In genomic region chr18:10487161-10487560, GRCh38 we compare ENCODE assay signal across 14 cellular contexts. TPM values are rescaled to one million over a fixed set of nuclear protein-coding genes. Genes with fewer than 3 reads are reported as not detected.
"Had no signal": no experiment of that assay in that cellular context is flagged by ENCODE, and none has a peak within 500 bp of the region (broad histone marks: within the 10 kb centered on the region; RNA-seq: fewer than 3 reads in every experiment).

No MANE protein-coding gene starts in this region.

- H3K4me3 ChIP-seq: suprapubic skin, upper lobe of right lung had no signal

- H3K9me3 ChIP-seq: suprapubic skin, upper lobe of right lung had no signal

- DNase-seq: activated CD4-positive, alpha-beta T cell treated with anti-CD3 and anti-CD28 coated beads, Interleukin-2, amount 50 U/mL, for 48 hours; activated CD4-positive, CD25-positive, alpha-beta regulatory T cell treated with anti-CD3 and anti-CD28 coated beads, Interleukin-2, amount 50 U/mL, for 72 hours; activated gamma-delta T cell treated with Interleukin-2 at 50 U/mL for 16 hours; activated naive CD8-positive, alpha-beta T cell treated with anti-CD3 and anti-CD28 coated beads for 36 hours; activated T-cell treated with anti-CD3 and anti-CD28 coated beads, Interleukin-2, amount 50 U/mL, for 48 hours; dermis blood vessel endothelial cell; erythroblast; stimulated activated CD4-positive, alpha-beta T cell treated with anti-CD3 and anti-CD28 coated beads, Interleukin-2, amount 100 ng/mL, for 48 hours; stimulated activated naive CD8-positive, alpha-beta T cell treated with anti-CD3 and anti-CD28 coated beads, Interleukin-15, Interleukin-2, amounts not matched to agents 100 U/mL and 50 U/mL, for 24 hours; upper lobe of right lung had no signal

- ATAC-seq: left lobe of liver; natural killer cell treated with Interleukin-12 subunit alpha and Interleukin-12 subunit beta and Interleukin-15 and Interleukin-18, amount 100 ng/mL, for 72 hours; stimulated activated naive CD8-positive, alpha-beta T cell treated with anti-CD3 and anti-CD28 coated beads, Interleukin-15, Interleukin-2, amounts not matched to agents 100 U/mL and 50 U/mL, for 24 hours; upper lobe of right lung had no signal

- H3K27me3 ChIP-seq: suprapubic skin, upper lobe of right lung had no signal

- H3K27ac ChIP-seq: upper lobe of right lung had no signal

RNA-seq across cellular contexts. Expression of gene APCDD1, which starts 32.7 kb away (rescaled TPM):
- total RNA-seq: activated naive CD8-positive, alpha-beta T cell treated with anti-CD3 and anti-CD28 coated beads for 36 hours; natural killer cell treated with Interleukin-12 subunit alpha and Interleukin-12 subunit beta and Interleukin-15 and Interleukin-18, amount 100 ng/mL, for 72 hours; T-helper 2 cell treated with Interferon-gamma antibody and Interleukin-4, amounts not matched to agents 100 ng/mL and 5 ng/mL, for 36 hours had no signal
